ENCODE assay signal across 8 cellular contexts in the genomic region with DNA sequence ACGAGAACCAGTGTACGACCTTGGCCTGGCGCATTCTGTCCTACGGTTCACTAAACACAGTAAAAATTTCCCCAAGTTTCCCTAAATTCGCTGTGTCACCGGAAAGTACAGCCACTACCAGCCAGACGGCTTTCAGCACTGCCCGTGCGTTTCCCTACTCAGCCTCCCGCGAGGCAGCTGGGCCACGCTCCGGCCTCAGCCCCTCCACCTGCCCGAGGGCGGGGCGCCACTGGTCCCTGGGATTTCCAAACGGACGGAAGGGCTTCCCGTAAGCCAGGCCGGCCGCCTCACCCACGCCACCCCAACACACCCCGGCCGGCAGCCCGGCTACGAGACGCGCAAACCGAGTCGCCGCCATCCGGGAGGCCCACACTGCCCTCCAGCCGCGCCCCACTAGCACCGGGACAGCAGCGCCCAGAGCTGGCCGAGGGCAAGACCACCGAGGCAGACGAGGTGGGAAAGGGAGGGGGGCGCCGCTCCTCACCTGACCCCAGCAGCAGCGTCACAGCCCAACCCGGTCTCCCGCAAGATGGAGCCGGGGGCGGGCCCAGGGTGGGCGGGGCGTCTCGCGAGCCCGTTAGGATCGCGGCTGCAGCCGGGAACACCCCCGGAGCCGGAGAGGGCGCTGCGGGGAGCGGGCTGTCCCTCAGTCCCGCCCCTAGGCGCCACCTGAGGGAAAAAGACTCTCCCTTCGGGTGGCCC. TPM values are rescaled to one million over a fixed set of nuclear protein-coding genes. Genes with fewer than 3 reads are reported as not detected.
DNase-seq lines count a peak whose midpoint lies in the region; FAIRE-seq and TF ChIP-seq lines count a peak whose summit lies in the region.

TSS of gene ANXA7 (minus strand) at position 531 of the 702 bp plus-strand sequence. CDS start 13,202 bp downstream, outside the sequence.

- TF ChIP-seq EP300 in H1 (IDR thresholded peaks at IDR 0.05; ENCODE audit: borderline replicate concordance in 1 of 2, low read depth in 2 of 2, low read length in 2 of 2), result no peak

- no peak within 1 kb of the TSS for H2BK20ac ChIP-seq in H1 (ENCODE audit: low read length)

- H3K4ac ChIP-seq in H1 (replicated peaks; ENCODE audit: insufficient read length, low read depth, low read length), result peak within 1 kb of the TSS; percentile 95
- H3K4ac ChIP-seq in mesendoderm (ENCODE audit: low read depth, low read length), result peak within 1 kb of the TSS; percentile 28

- WGBS in H1 (ENCODE audit: extremely low coverage in 1 of 2, insufficient coverage in 1 of 2, insufficient read length in 1 of 2, insufficient replicate concordance in 2 of 2, low coverage in 1 of 2, low lambda C conversion rate in 2 of 2, missing lambda C conversion rate in 1 of 2), 2 experiments, result 2% methylated on average over 58 of the region's 62 CpGs; no CpG with 5 or more reads in 1 of the 2 experiments
- no CpG with 5 or more reads among the region's 62 CpGs for WGBS in mesendoderm (ENCODE audit: extremely low coverage, insufficient coverage, low lambda C conversion rate)

- peaks cover 2% of the 10 kb centered on the region; the same call in 1 of the 2 replicates for H3K79me1 ChIP-seq in H1 (ENCODE audit: low read depth, low read length)
- H3K79me1 ChIP-seq in mesendoderm (ENCODE audit: low read length), result peaks cover 10% of the 10 kb centered on the region

- H4K8ac ChIP-seq in H1 (ENCODE audit: extremely low read depth, insufficient read depth, low read length) (peak within 1 kb of the TSS; percentile 95), mesendoderm (ENCODE audit: low read depth, low read length) (peak within 1 kb of the TSS; percentile 41)

- H3K4me3 ChIP-seq in H1 (ENCODE audit: extremely low read depth in 1 of 4, insufficient read depth in 2 of 4, low read depth in 3 of 4, low read length in 4 of 4) (peak within 1 kb of the TSS; percentile 88 to 99 (median 92)), mesendoderm (ENCODE audit: low read length) (peak within 1 kb of the TSS; percentile 42)

- H3K9me3 ChIP-seq in H1 (ENCODE audit: insufficient read depth in 2 of 2, low read depth in 1 of 2, low read length in 1 of 2), result no peaks in the 10 kb centered on the region

- no peak within 1 kb of the TSS for H3K14ac ChIP-seq in H1 (ENCODE audit: insufficient read length)

- H4K91ac ChIP-seq in H1 (replicated peaks; ENCODE audit: insufficient read length, low read length), result peak within 1 kb of the TSS; percentile 89

- H2BK120ac ChIP-seq in H1 (replicated peaks; ENCODE audit: low read depth, low read length) (no peak within 1 kb of the TSS), mesendoderm (ENCODE audit: low read depth, low read length) (peak within 1 kb of the TSS; percentile 75)

- CTCF ChIA-PET in H1 (lab: Charles Lee; ENCODE audit: partially characterized antibody), result no interaction called here

- peak within 1 kb of the TSS; percentile 87 to 90 (median 88) for H3K9ac ChIP-seq in H1 (replicated peaks in 1 of 4; ENCODE audit: extremely low read depth in 1 of 4, low read depth in 3 of 4, low read length in 3 of 4)
- peak within 1 kb of the TSS; percentile 81 for H3K9ac ChIP-seq in mesendoderm (ENCODE audit: low read length)

- peak within 1 kb of the TSS; percentile 91 for H3K27ac ChIP-seq in H1 (ENCODE audit: low read depth, low read length)
- peak within 1 kb of the TSS; percentile 76 for H3K27ac ChIP-seq in mesendoderm (ENCODE audit: low read depth, low read length)

- H3K56ac ChIP-seq in H1 (replicated peaks; ENCODE audit: insufficient read length, low read depth, low read length), result peak within 1 kb of the TSS; percentile 80
- peak within 1 kb of the TSS; percentile 99 for H3K56ac ChIP-seq in mesendoderm (ENCODE audit: low read length)

- TF ChIP-seq CTCF in GM20000 (IDR thresholded peaks at IDR 0.05; ENCODE audit: extremely low read depth, missing control alignments) (no peak), H1 (IDR thresholded peaks at IDR 0.05; ENCODE audit: control extremely low read depth in 1 of 3, insufficient read depth in 1 of 3, low read depth in 1 of 3, low read length in 3 of 3) (peak in 1 of 3 experiments; percentile 1; a peak in 1 of 4 replicates)

- peak; percentile 79 to 80 for TF ChIP-seq POLR2A in H1 (IDR thresholded peaks at IDR 0.05; ENCODE audit: control extremely low read depth in 1 of 2, low read depth in 2 of 2, low read length in 2 of 2)

- no peaks in the 10 kb centered on the region for H4K20me1 ChIP-seq in H1 (replicated peaks in 1 of 2; ENCODE audit: control insufficient read depth in 1 of 2, insufficient read depth in 2 of 2, low read length in 2 of 2)

- H3K23me2 ChIP-seq in H1 (ENCODE audit: low read depth, low read length), result peaks cover 7% of the 10 kb centered on the region

- peak; percentile 90 for DNase-seq in Caki2 (ENCODE audit: low read depth)
- peak; percentile 97 for DNase-seq in GM20000 (ENCODE audit: low spot score)
- DNase-seq in HT-29 (ENCODE audit: low spot score), result peak; percentile 91
- peak; percentile 84 for DNase-seq in NOMO-1 treated with dmso at 0.1 percent for 144 hours (lab: John Stamatoyannopoulos, UW; ENCODE audit: unreplicated experiment)
- peak; percentile 80 to 92 (median 91) for DNase-seq in activated CD8-positive, alpha-beta memory T cell treated with anti-CD3 and anti-CD28 coated beads for 48 hours (ENCODE audit: low read depth in 2 of 3, low spot score in 2 of 3)
- peak; percentile 62 to 95 for DNase-seq in H1 (ENCODE audit: low read depth in 1 of 2, low spot score in 2 of 2)
- peak; percentile 96 for DNase-seq in mesendoderm
- peak; percentile 93 for DNase-seq in stimulated activated CD8-positive, alpha-beta memory T cell treated with anti-CD3 and anti-CD28 coated beads, Interleukin-12 subunit alpha, Interleukin-12 subunit beta, amount 100 ng/mL, for 4 hours (ENCODE audit: low read depth)

- in situ Hi-C loops in Caki2 (cut with HindIII; ENCODE audit: low pct_unique_long_range_greater_than_20kb, low sequenced_read_pairs), result no loop called here

- H3K27me3 ChIP-seq in H1 (replicated peaks in 1 of 4; ENCODE audit: control insufficient read depth in 3 of 4, extremely low read depth in 1 of 4, insufficient read depth in 3 of 4, low read length in 3 of 4) (no peaks in the 10 kb centered on the region), mesendoderm (ENCODE audit: insufficient read depth, low read length, poor library complexity) (no peaks in the 10 kb centered on the region)

- no peak for TF ChIP-seq RAD21 in H1 (IDR thresholded peaks at IDR 0.05 in 1 of 2, conservative IDR thresholded peaks at IDR 0.05 in 1 of 2; ENCODE audit: low read depth in 2 of 2, low read length in 2 of 2)

- H2AK5ac ChIP-seq in H1 (ENCODE audit: low read depth, low read length), result no peak within 1 kb of the TSS
- H2AK5ac ChIP-seq in mesendoderm (ENCODE audit: low read length), result no peak within 1 kb of the TSS

- H3K79me2 ChIP-seq in H1 (ENCODE audit: control insufficient read depth in 1 of 2, insufficient read depth in 2 of 2, low read length in 2 of 2) (peaks cover 0 to 41% of the 10 kb centered on the region in 2 experiments; a peak in 3 of 4 replicates), mesendoderm (ENCODE audit: control insufficient read depth, insufficient read depth, low read length) (peaks cover 16% of the 10 kb centered on the region)

- no peak for FAIRE-seq in H1 (lab: Jason Lieb, UNC)

- H3K4me1 ChIP-seq in H1 (replicated peaks in 1 of 4; ENCODE audit: control insufficient read depth in 3 of 4, insufficient read depth in 4 of 4, low read length in 3 of 4), result peaks cover 2 to 8% (median 4%) of the 10 kb centered on the region in 4 experiments; a peak in 5 of 7 replicates
- H3K4me1 ChIP-seq in mesendoderm (ENCODE audit: control insufficient read depth, low read depth, low read length), result peaks cover 2% of the 10 kb centered on the region

- H3K4me2 ChIP-seq in H1 (ENCODE audit: insufficient read depth in 1 of 2, low read depth in 2 of 2, low read length in 2 of 2) (peak within 1 kb of the TSS; percentile 76 to 91), mesendoderm (ENCODE audit: low read length) (peak within 1 kb of the TSS; percentile 71)

- H2BK5ac ChIP-seq in H1 (ENCODE audit: low read depth, low read length), result peak within 1 kb of the TSS; percentile 96
- peak within 1 kb of the TSS; percentile 83 for H2BK5ac ChIP-seq in mesendoderm (ENCODE audit: low read length)

- H3K23ac ChIP-seq in H1 (ENCODE audit: insufficient read length) (no peak within 1 kb of the TSS), mesendoderm (ENCODE audit: low read length) (peak within 1 kb of the TSS; percentile 74)

- peak within 1 kb of the TSS; percentile 66 for H2AFZ ChIP-seq in H1 (ENCODE audit: low read length)

- POLR2A ChIA-PET in H1 (lab: Charles Lee; ENCODE audit: partially characterized antibody), result interaction anchor here (1.0 to 3.6 kb wide), 10 partner anchors 10 to 179 kb away, joined by 3 to 21 read pairs (median 4); partner anchors contain the start of genes DNAJC9, MRPS16 and PPP3CB

- H4K5ac ChIP-seq in H1 (ENCODE audit: insufficient read length, low read depth, low read length) (peak within 1 kb of the TSS; percentile 93), mesendoderm (ENCODE audit: low read length) (no peak within 1 kb of the TSS)

- H3K36me3 ChIP-seq in H1 (ENCODE audit: control insufficient read depth in 2 of 4, insufficient read depth in 4 of 4, low read length in 3 of 4) (no peaks in the 10 kb centered on the region; a peak in 1 of 8 replicates), mesendoderm (ENCODE audit: control insufficient read depth, insufficient read depth, low read length) (no peaks in the 10 kb centered on the region)

- H3K18ac ChIP-seq in H1 (ENCODE audit: extremely low read depth, low read length) (peak within 1 kb of the TSS; percentile 88), mesendoderm (ENCODE audit: low read length) (peak within 1 kb of the TSS; percentile 76)

- H2BK12ac ChIP-seq in H1 (ENCODE audit: low read depth, low read length), result no peak within 1 kb of the TSS

- no peak within 1 kb of the TSS for H2BK15ac ChIP-seq in H1 (ENCODE audit: low read length)
- no peak within 1 kb of the TSS for H2BK15ac ChIP-seq in mesendoderm (replicated peaks; ENCODE audit: low read depth)

TF ChIP-seq in H1, 55 proteins besides CTCF, POLR2A, EP300 and RAD21 (continues in another document):
- peak; percentile 82 for TF ChIP-seq CHD2 (IDR thresholded peaks at IDR 0.05; ENCODE audit: low read length)

RNA-seq across cellular contexts. Expression of gene ANXA7, which starts in this region (rescaled TPM):
- total RNA-seq in Caki2 (2014; rRNA removed; shearing (Covaris generic); ENCODE audit: low replicate concordance), result 84.4 and 96.7 TPM in 2 replicates
- total RNA-seq in HT-29 (2014; rRNA removed; shearing (Covaris generic)), result 57.9 and 60.0 TPM in 2 replicates
- total RNA-seq in H1 (2021; fragmentation: NEBNext Ultra II Directional; extraction: Animal tissue kit (Norgen Biotek cat#: 25700)), result 59.9 and 63.6 TPM in 2 replicates
- polyA plus RNA-seq in H1 (2011; rRNA removed), result 37.1 and 39.8 TPM in 2 replicates
- 46.1 TPM for polyA plus RNA-seq in H1 (2011; cell fraction: cytosol; rRNA removed)
- polyA plus RNA-seq in H1 (2011; cell fraction: nucleus; rRNA removed), result 40.2 TPM
- polyA plus RNA-seq in H1 (2012, experiment 1 of 2), result 41.1 to 52.1 TPM (median 45.0 TPM) in 4 replicates
- 12.6 TPM for polyA plus RNA-seq in H1 (2012, experiment 2 of 2)
- 31.3 TPM for polyA plus RNA-seq in H1 (2013, experiment 1 of 2)
- polyA plus RNA-seq in H1 (2013, experiment 2 of 2), result 27.6 TPM
- 70.6 and 76.7 TPM in 2 replicates for polyA minus RNA-seq in H1 (2011; rRNA and poly(A)+ RNA removed)
- polyA minus RNA-seq in H1 (2011; cell fraction: cytosol; rRNA and poly(A)+ RNA removed), result 28.3 TPM
- 32.2 TPM for polyA minus RNA-seq in H1 (2011; cell fraction: nucleus; rRNA and poly(A)+ RNA removed)
- 39.1 TPM for polyA plus RNA-seq in mesendoderm (2013, experiment 1 of 2)
- 38.8 TPM for polyA plus RNA-seq in mesendoderm (2013, experiment 2 of 2)

Comparison
In these comparisons a context has a peak if more than half of its experiments do, and no peak if none do; other contexts are left out.
1. Peak in every context shown above with its lines: DNase-seq, H3K4me3 ChIP-seq and H3K27ac ChIP-seq.